In the genomic region with DNA sequence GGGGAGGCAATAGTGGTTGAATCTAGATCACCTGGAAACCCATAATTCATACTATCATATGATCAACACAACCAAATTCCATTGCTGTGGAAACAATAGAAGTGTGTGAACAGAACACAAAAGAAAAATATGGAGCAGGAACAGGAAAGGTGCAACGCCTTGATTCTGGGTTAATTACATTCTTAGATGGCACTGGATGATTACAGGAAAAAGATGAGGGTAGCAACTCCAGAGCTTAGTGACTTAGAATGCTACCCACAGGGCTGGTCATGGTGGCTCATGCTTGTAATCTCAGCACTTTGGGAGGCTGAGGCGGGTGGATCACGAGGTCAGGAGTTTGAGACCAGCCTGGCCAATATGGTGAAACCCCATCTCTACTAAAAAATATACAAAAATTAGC, we compare ENCODE assay signal across 2 cellular contexts. TPM values are rescaled to one million over a fixed set of nuclear protein-coding genes. Genes with fewer than 3 reads are reported as not detected.
"Had no signal": no experiment of that assay in that cellular context is flagged by ENCODE, and none has a peak within 500 bp of the region (broad histone marks: within the 10 kb centered on the region; RNA-seq: fewer than 3 reads in every experiment).

No MANE protein-coding gene starts in this region.

RNA-seq across cellular contexts. Expression of a gene that starts 19.6 kb away (rescaled TPM):
- total RNA-seq: G401, GM12878 had no signal
